ENCODE assay signal across 17 cellular contexts in genomic region chr13:49399801-49400472, GRCh38. TPM values are rescaled to one million over a fixed set of nuclear protein-coding genes. Genes with fewer than 3 reads are reported as not detected.
DNase-seq lines count a peak whose midpoint lies in the region; ATAC-seq and TF ChIP-seq lines count a peak whose summit lies in the region.
"Had no signal": no experiment of that assay in that cellular context is flagged by ENCODE, and none has a peak within 500 bp of the region (broad histone marks: within the 10 kb centered on the region; RNA-seq: fewer than 3 reads in every experiment).

No MANE protein-coding gene starts in this region.

- intact Hi-C loops in heart right ventricle (cut with DNase I) (loop anchor here in 1 of 10 donors (10.0 kb wide), 1 partner anchor 95 kb away; no protein-coding TSS in a partner anchor), left cardiac atrium (cut with DNase I) (no loop called here), vagina (cut with DNase I) (no loop called here), A673 (cut with micrococcal nuclease; ENCODE audit: unreplicated experiment) (no loop called here)

- TF ChIP-seq POLR2A in vagina (IDR thresholded peaks at IDR 0.05): no peak

- peak overlapping the region; percentile 59 for H3K4me2 ChIP-seq in parathyroid adenoma (ENCODE audit: low read length)

- no peaks in the 10 kb centered on the region for H3K27me3 ChIP-seq in heart right ventricle
- no peaks in the 10 kb centered on the region for H3K27me3 ChIP-seq in parathyroid adenoma (ENCODE audit: control insufficient read depth, insufficient read depth, low read length)
- H3K27me3 ChIP-seq in vagina: no peaks in the 10 kb centered on the region
- no peaks in the 10 kb centered on the region for H3K27me3 ChIP-seq in A673 (replicated peaks; ENCODE audit: insufficient read depth, low read depth, low read length, poor library complexity)

- H3K9me3 ChIP-seq in heart right ventricle: peaks cover 0 to 17% (median 7%) of the 10 kb centered on the region in 11 donors
- no peaks in the 10 kb centered on the region for H3K9me3 ChIP-seq in parathyroid adenoma (ENCODE audit: control insufficient read depth, low read length)
- H3K9me3 ChIP-seq in vagina: peaks cover 7% of the 10 kb centered on the region
- H3K9me3 ChIP-seq in A673 (ENCODE audit: low read depth, low read length, poor library complexity, severe bottlenecking): peaks cover 7% of the 10 kb centered on the region

- peaks cover 0 to 14% (median 3%) of the 10 kb centered on the region in 9 donors for H3K4me1 ChIP-seq in heart right ventricle
- no peaks in the 10 kb centered on the region for H3K4me1 ChIP-seq in parathyroid adenoma
- H3K4me1 ChIP-seq in vagina: peaks cover 46% of the 10 kb centered on the region
- no peaks in the 10 kb centered on the region for H3K4me1 ChIP-seq in A673 (ENCODE audit: insufficient read depth, low read length, poor library complexity, severe bottlenecking)

- BruUV-seq in A673 (replicated peaks; lab: Mats Ljungman, UMichigan): no TSS peak

- CTCF ChIA-PET in A673 (lab: Charles Lee): no interaction called here

- H2AFZ ChIP-seq in parathyroid adenoma: no peak overlapping the region

- TF ChIP-seq CTCF in heart right ventricle (IDR thresholded peaks at IDR 0.05) (no peak), parathyroid adenoma (IDR thresholded peaks at IDR 0.05) (no peak), vagina (IDR thresholded peaks at IDR 0.05) (no peak), A673 (conservative IDR thresholded peaks at IDR 0.05; ENCODE audit: low read depth, low read length) (no peak)

- WGBS in heart right ventricle, 2 donors: 58 to 78% methylated on average over 1 of the region's 1 CpG

- H3K27ac ChIP-seq in heart right ventricle: peak overlapping the region in 3 of 10 donors; percentile 10 to 84 (median 80)
- peak overlapping the region; percentile 5 for H3K27ac ChIP-seq in parathyroid adenoma
- H3K27ac ChIP-seq in vagina: peak overlapping the region; percentile 83
- no peak overlapping the region for H3K27ac ChIP-seq in A673 (ENCODE audit: low read depth, low read length, poor library complexity, severe bottlenecking)
- H3K27ac ChIP-seq: RWPE1 had no signal

- peak overlapping the region in 7 of 10 donors; percentile 19 to 50 (median 42) for H3K4me3 ChIP-seq in heart right ventricle
- H3K4me3 ChIP-seq in parathyroid adenoma (ENCODE audit: low read depth, low read length): peak overlapping the region; percentile 65
- peak overlapping the region; percentile 38 to 43 for H3K4me3 ChIP-seq in vagina
- no peak overlapping the region for H3K4me3 ChIP-seq in A673 (ENCODE audit: low read depth, low read length, poor library complexity, severe bottlenecking)

- no peak for DNase-seq in heart right ventricle
- DNase-seq in left cardiac atrium: no peak
- DNase-seq in vagina (ENCODE audit: extremely low spot score in 2 of 2): no peak
- no peak for DNase-seq in A673 (ENCODE audit: low spot score)
- DNase-seq in stimulated activated CD4-positive, alpha-beta T cell treated with anti-CD3 and anti-CD28 coated beads, Interleukin-4, amount 100 ng/mL, for 1 hour: no peak
- DNase-seq in GOT3 (lab: John Stamatoyannopoulos, UW): no peak
- DNase-seq: ACHN; activated CD4-positive, alpha-beta T cell treated with anti-CD3 and anti-CD28 coated beads, Interleukin-2, amount 10 ng/mL, durations not matched to agents 24 days and 14 days; activated T-cell treated with anti-CD3 and anti-CD28 coated beads, Interleukin-2, amount 50 U/mL, for 1 hour; COR-L47; NCI-H187 treated with DMSO at 0.1 percent for 48 hours; NCI-H524 treated with DMSO at 0.1 percent for 48 hours had no signal

- POLR2A ChIA-PET in A673 (lab: Charles Lee; ENCODE audit: low non-redundant PET): no interaction called here

- H3K79me2 ChIP-seq in parathyroid adenoma: no peaks in the 10 kb centered on the region

- no peak overlapping the region for H3K9ac ChIP-seq in parathyroid adenoma

- ATAC-seq in heart right ventricle (no peak), left cardiac atrium (no peak), esophagus mucosa (peak; percentile 71)
- ATAC-seq: natural killer cell treated with Interleukin-12 subunit alpha and Interleukin-12 subunit beta and Interleukin-15 and Interleukin-18, amount 100 ng/mL, for 72 hours; stimulated activated memory B cell treated with anti-CD40 and anti-IgM and Interleukin-4, amounts not matched to agents 10 μg/mL and 1 μg/mL and 100 μg/mL, for 72 hours had no signal

- peaks cover 0 to 4% (median 0%) of the 10 kb centered on the region in 9 donors for H3K36me3 ChIP-seq in heart right ventricle
- no peaks in the 10 kb centered on the region for H3K36me3 ChIP-seq in parathyroid adenoma (ENCODE audit: control insufficient read depth, insufficient read depth, low read length)
- no peaks in the 10 kb centered on the region for H3K36me3 ChIP-seq in vagina
- H3K36me3 ChIP-seq in A673 (ENCODE audit: insufficient read depth, low read length, poor library complexity, severe bottlenecking): no peaks in the 10 kb centered on the region

RNA-seq across cellular contexts. Expression of gene CAB39L, which starts 43.9 kb away (rescaled TPM):
- 10 to 100 TPM; 13.8 to 33.2 (median 17.9) TPM for total RNA-seq in heart right ventricle
- polyA plus RNA-seq in heart right ventricle: 1 to 10 TPM; 7.1 to 9.7 TPM
- 10 to 100 TPM; 16.4 to 20.2 TPM for total RNA-seq in left cardiac atrium
- total RNA-seq in esophagus mucosa: 11.8 TPM
- total RNA-seq in vagina: 31.7 TPM
- 3.6 and 4.0 TPM in 2 replicates for total RNA-seq in A673 (2021)

RNA-seq across cellular contexts. Expression of gene SETDB2, which starts 44.1 kb away (rescaled TPM):
- total RNA-seq in heart right ventricle (10 to 100 TPM; 11.4 to 18.2 (median 13.8) TPM), left cardiac atrium (10 to 100 TPM; 12.8 to 13.5 TPM), esophagus mucosa (5.1 TPM), vagina (8.6 TPM), A673 (2021) (3.8 and 5.1 TPM in 2 replicates)
- 1 to 10 TPM; 3.8 to 4.9 TPM for polyA plus RNA-seq in heart right ventricle
